13 cellular contexts compared by ENCODE assay signal in genomic region chr22:29480262-29480511, GRCh38. TPM values are rescaled to one million over a fixed set of nuclear protein-coding genes. Genes with fewer than 3 reads are reported as not detected.
DNase-seq lines count a peak whose midpoint lies in the region; ATAC-seq and TF ChIP-seq lines count a peak whose summit lies in the region.
"Had no signal": no experiment of that assay in that cellular context is flagged by ENCODE, and none has a peak within 500 bp of the region (broad histone marks: within the 10 kb centered on the region; RNA-seq: fewer than 3 reads in every experiment).

No MANE protein-coding gene starts in this region.

- H3K27ac ChIP-seq in HEK293 (ENCODE audit: extremely low read depth, low read depth, low read length), result no peak overlapping the region
- H3K27ac ChIP-seq in stomach, result no peak overlapping the region

- CTCF ChIA-PET in HEK293 (lab: Yijun Ruan, JAX), result interaction anchor here (0.6 to 0.8 kb wide), 3 partner anchors 18 to 776 kb away, joined by 3 read pairs; no protein-coding TSS in a partner anchor

- H3K36me3 ChIP-seq in HEK293 (ENCODE audit: control insufficient read depth in 2 of 2, insufficient read depth in 1 of 2, low read length in 2 of 2), result no peaks in the 10 kb centered on the region
- no peaks in the 10 kb centered on the region for H3K36me3 ChIP-seq in stomach

- H3K4me1 ChIP-seq in HEK293 (ENCODE audit: control insufficient read depth, insufficient read depth, low read length) (no peaks in the 10 kb centered on the region), stomach (peaks cover 12 to 33% (median 20%) of the 10 kb centered on the region in 4 donors)

- H3K9me3 ChIP-seq in HEK293 (ENCODE audit: control insufficient read depth, insufficient read depth, low read depth, low read length) (no peaks in the 10 kb centered on the region), stomach (no peaks in the 10 kb centered on the region)

- peak; percentile 5 for DNase-seq in kidney glomerular epithelial cell (lab: John Stamatoyannopoulos, UW)
- DNase-seq in stomach, result no peak
- DNase-seq in NOMO-1 (lab: John Stamatoyannopoulos, UW; ENCODE audit: unreplicated experiment in 2 of 2), result no peak
- DNase-seq in activated CD4-positive, CD25-positive, alpha-beta regulatory T cell treated with anti-CD3 and anti-CD28 coated beads, Interleukin-2, amount 50 U/mL, for 72 hours, result no peak

- H3K27me3 ChIP-seq in stomach, result peaks cover 25 to 82% (median 56%) of the 10 kb centered on the region in 3 donors

- WGBS in stomach, 5 donors, result 0 to 10% (median 7%) methylated on average over 6 to 39 of the region's 39 CpGs

- intact Hi-C loops in stomach (cut with DNase I; ENCODE audit: low total_unique reads), result no loop called here

- H3K4me1 Mint-ChIP-seq in brain, result peaks cover 56% of the 10 kb centered on the region

- peaks cover 0 to 11% (median 3%) of the 10 kb centered on the region in 5 experiments for H3K9me3 Mint-ChIP-seq in brain

- H3K27ac Mint-ChIP-seq in brain, result no peak overlapping the region

- POLR2A ChIA-PET in HEK293 (lab: Yijun Ruan, JAX), result interaction anchor here (1.3 kb wide), 1 partner anchor 74 kb away, joined by 6 read pairs; the partner anchor contains the start of gene THOC5

- TF ChIP-seq POLR2A in stomach (IDR thresholded peaks at IDR 0.05), result no peak

- H3K27me3 Mint-ChIP-seq in brain, result peaks cover 47% of the 10 kb centered on the region

- no peak for ATAC-seq in GM18502 (IDR thresholded peaks at IDR 0.05; ENCODE audit: poor library complexity, unreplicated experiment)
- no peak for ATAC-seq in HG03432 (IDR thresholded peaks at IDR 0.05; ENCODE audit: unreplicated experiment)
- ATAC-seq: HCT116, HepG2 had no signal

- no peak for TF ChIP-seq EP300 in stomach (IDR thresholded peaks at IDR 0.05)

- H3K4me3 Mint-ChIP-seq in brain, result peak overlapping the region in 4 of 5 experiments; percentile 24 to 69 (median 48)

- no peaks in the 10 kb centered on the region for H3K36me3 Mint-ChIP-seq in brain

- TF ChIP-seq CTCF in HEK293 (tag by site-specific recombination; IDR thresholded peaks at IDR 0.05), result no peak
- no peak for TF ChIP-seq CTCF in brain (conservative IDR thresholded peaks at IDR 0.05)
- TF ChIP-seq CTCF in stomach (IDR thresholded peaks at IDR 0.05), result no peak

- H3K4me3 ChIP-seq in HEK293 (ENCODE audit: low read depth, low read length), result no peak overlapping the region
- peak overlapping the region; percentile 7 to 37 (median 24) for H3K4me3 ChIP-seq in stomach

TF ChIP-seq in HEK293, 187 proteins besides CTCF, POLR2A, EP300 and RAD21:
- TF ChIP-seq GLI2 (tag by site-specific recombination; IDR thresholded peaks at IDR 0.05; ENCODE audit: borderline replicate concordance, low read depth) (no peak), ZNF157 (tag by site-specific recombination; IDR thresholded peaks at IDR 0.05) (no peak), ZNF518A (tag by site-specific recombination; conservative IDR thresholded peaks at IDR 0.05; ENCODE audit: low read depth) (no peak), ZBTB49 (tag by site-specific recombination; IDR thresholded peaks at IDR 0.05; ENCODE audit: low read depth) (no peak), ZNF350 (tag by site-specific recombination; IDR thresholded peaks at IDR 0.05) (0 out of 2 replicates have a peak, but pooled peaks have one; percentile 23), KLF10 (tag by site-specific recombination; IDR thresholded peaks at IDR 0.05) (no peak), IKZF3 (tag by site-specific recombination; IDR thresholded peaks at IDR 0.05) (no peak), PBX3 (CRISPR knock-in tag; IDR thresholded peaks at IDR 0.05) (0 out of 2 replicates have a peak, but pooled peaks have one; percentile 54)

RNA-seq across cellular contexts. Expression of gene NEFH, which starts 0.2 kb away (rescaled TPM):
- polyA plus RNA-seq in brain (ENCODE audit: insufficient read depth, low read depth, low replicate concordance) (40.9 TPM), stomach (under 1 TPM in 2 of 3 donors, not detected in 1; 0.25 to 0.43 TPM)
- total RNA-seq in stomach, result 1 to 10 TPM in 1 of 5 donors, under 1 TPM in 2, not detected in 2; 0.14 to 2.7 (median 0.92) TPM
- total RNA-seq: HepG2, OCI-LY7 had no signal
- polyA plus RNA-seq: HepG2 had no signal

RNA-seq across cellular contexts. Expression of gene RFPL1, which starts 41.8 kb away (rescaled TPM):
- polyA plus RNA-seq in brain (ENCODE audit: insufficient read depth, low read depth, low replicate concordance) (not detected), stomach (not detected)
- total RNA-seq in stomach, result not detected
- total RNA-seq: dermis blood vessel endothelial cell, fibroblast of villous mesenchyme, HepG2, OCI-LY7 had no signal
- polyA plus RNA-seq: HepG2 had no signal

Comparison
In these comparisons a context has a peak if more than half of its experiments do, and no peak if none do; other contexts are left out.
1. RNA of gene NEFH, which starts 0.2 kb away (polyA plus RNA-seq): 40.9 TPM in brain (single experiment); 0.25 to 0.43 TPM in stomach; every median in the first group is over 10 times any median in the second.